Comparison of ENCODE assay signal across 1 cellular context in the genomic region with DNA sequence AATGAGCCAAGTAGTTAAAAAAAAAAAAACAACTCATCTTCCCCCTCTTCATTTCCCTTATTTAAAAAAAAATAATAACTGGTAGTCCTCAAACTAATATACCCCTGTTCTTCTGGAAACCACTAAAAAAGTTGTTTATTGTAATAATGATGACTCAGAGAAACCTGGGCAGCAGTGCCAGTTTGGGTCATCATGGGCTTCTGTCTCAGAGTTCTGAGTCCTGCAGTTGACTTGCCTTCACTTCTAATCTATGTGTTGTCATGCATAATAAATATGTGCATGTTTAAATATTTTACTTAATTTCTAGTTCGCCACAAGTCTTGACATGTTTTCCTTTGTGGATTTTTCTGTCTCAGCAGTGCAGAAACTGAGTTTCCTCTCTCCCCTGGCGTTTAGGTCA.
TF ChIP-seq lines count a peak whose summit lies in the region.

No MANE protein-coding gene starts in this region.

TF ChIP-seq in HepG2, 621 proteins besides CTCF, POLR2A, EP300 and RAD21:
- peak; percentile 43 for TF ChIP-seq MAFF (IDR thresholded peaks at IDR 0.05; ENCODE audit: low read depth, low read length)
- TF ChIP-seq, protein P1, sequence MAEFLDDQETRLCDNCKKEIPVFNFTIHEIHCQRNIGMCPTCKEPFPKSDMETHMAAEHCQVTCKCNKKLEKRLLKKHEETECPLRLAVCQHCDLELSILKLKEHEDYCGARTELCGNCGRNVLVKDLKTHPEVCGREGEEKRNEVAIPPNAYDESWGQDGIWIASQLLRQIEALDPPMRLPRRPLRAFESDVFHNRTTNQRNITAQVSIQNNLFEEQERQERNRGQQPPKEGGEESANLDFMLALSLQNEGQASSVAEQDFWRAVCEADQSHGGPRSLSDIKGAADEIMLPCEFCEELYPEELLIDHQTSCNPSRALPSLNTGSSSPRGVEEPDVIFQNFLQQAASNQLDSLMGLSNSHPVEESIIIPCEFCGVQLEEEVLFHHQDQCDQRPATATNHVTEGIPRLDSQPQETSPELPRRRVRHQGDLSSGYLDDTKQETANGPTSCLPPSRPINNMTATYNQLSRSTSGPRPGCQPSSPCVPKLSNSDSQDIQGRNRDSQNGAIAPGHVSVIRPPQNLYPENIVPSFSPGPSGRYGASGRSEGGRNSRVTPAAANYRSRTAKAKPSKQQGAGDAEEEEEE (CRISPR knock-in tag; IDR thresholded peaks at IDR 0.05; ENCODE audit: borderline replicate concordance) = no peak
- peak; percentile 33 to 61; a peak in 2 of 4 replicates for TF ChIP-seq MAFK (conservative IDR thresholded peaks at IDR 0.05 in 1 of 2, IDR thresholded peaks at IDR 0.05 in 1 of 2; ENCODE audit: low read length in 2 of 2)
- TF ChIP-seq ARID5B (CRISPR knock-in tag; IDR thresholded peaks at IDR 0.05) = no peak
